Comparison of ENCODE assay signal across 11 cellular contexts in the genomic region with DNA sequence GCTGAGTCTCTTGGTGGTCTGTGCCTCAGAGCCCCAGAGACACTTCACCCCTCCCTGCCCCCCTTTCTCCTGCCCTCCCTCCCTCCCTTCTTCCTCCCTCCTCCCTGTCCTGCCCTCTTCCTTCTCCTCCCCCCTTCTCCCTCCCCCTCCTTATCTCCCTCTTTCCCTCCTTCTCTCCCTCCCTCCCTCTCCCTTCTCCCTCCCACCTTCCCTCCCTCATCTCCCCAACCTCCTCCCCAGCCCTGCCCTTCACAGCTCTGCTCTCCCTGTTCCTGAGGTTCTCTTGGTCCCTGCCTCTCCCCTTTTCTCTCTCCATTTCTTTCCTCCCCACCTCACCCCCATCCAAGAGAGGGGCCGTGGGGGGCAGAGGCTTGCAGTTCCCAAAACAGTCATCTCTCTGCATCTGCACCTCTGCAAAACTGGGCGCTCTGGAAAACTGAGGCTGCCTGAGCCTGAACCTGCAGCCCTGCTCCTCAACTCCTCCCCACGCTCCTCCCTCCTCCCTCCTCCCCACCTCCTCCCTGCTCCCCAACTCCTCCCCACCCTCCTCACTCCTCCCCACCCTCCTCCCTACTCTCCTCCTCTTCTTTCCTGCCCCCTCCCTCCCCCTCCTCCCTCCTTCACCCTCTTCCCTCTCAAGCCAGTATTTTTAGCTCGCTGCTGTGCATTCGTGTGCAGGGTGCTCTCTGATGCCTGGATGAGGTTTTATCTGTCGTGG.
A peak's percentile ranks its signal among the peaks of the same experiment; 100 is the strongest.
DNase-seq lines count a peak whose midpoint lies in the region; ATAC-seq and TF ChIP-seq lines count a peak whose summit lies in the region.
"Had no signal": no experiment of that assay in that cellular context is flagged by ENCODE, and none has a peak within 500 bp of the region (broad histone marks: within the 10 kb centered on the region; RNA-seq: fewer than 3 reads in every experiment).

No MANE protein-coding gene starts in this region.

- H3K9me2 ChIP-seq in SK-N-SH, result no peaks in the 10 kb centered on the region

- H3K9me3 ChIP-seq in SK-N-SH (no peaks in the 10 kb centered on the region), vagina (no peaks in the 10 kb centered on the region)

- H3K4me3 ChIP-seq in SK-N-SH (ENCODE audit: low read depth in 2 of 2, low read length in 1 of 2), result no peak overlapping the region
- peak overlapping the region; percentile 22 to 35 for H3K4me3 ChIP-seq in vagina

- WGBS in SK-N-SH (ENCODE audit: low lambda C conversion rate), result 70% methylated on average over 6 of the region's 6 CpGs

- H3K4me1 Mint-ChIP-seq in mesothelial cell of epicardium, result peaks cover 54% of the 10 kb centered on the region

- intact Hi-C loops in vagina (cut with DNase I), result no loop called here

- no peaks in the 10 kb centered on the region for H3F3A ChIP-seq in SK-N-SH (replicated peaks; ENCODE audit: insufficient read depth)

- no peaks in the 10 kb centered on the region for H3K36me3 Mint-ChIP-seq in mesothelial cell of epicardium

- H3K4me1 ChIP-seq in SK-N-SH (ENCODE audit: control insufficient read depth in 1 of 2, insufficient read depth in 2 of 2, low read depth in 1 of 2, low read length in 1 of 2) (peaks cover 0 to 23% of the 10 kb centered on the region in 2 experiments; a peak in 1 of 4 replicates), vagina (peaks cover 57% of the 10 kb centered on the region)

- no peak overlapping the region for H3K9ac ChIP-seq in SK-N-SH

- no peak for TF ChIP-seq POLR2A in vagina (IDR thresholded peaks at IDR 0.05)

- H3K79me2 ChIP-seq in SK-N-SH (ENCODE audit: insufficient read depth), result no peaks in the 10 kb centered on the region

- H3K4me3 Mint-ChIP-seq in mesothelial cell of epicardium, result no peak overlapping the region

- H3K27ac ChIP-seq in SK-N-SH (ENCODE audit: low read depth in 2 of 2, low read length in 1 of 2) (no peak overlapping the region), vagina (peak overlapping the region; percentile 96)

- no peak for DNase-seq in SK-N-SH
- DNase-seq in mesothelial cell of epicardium (ENCODE audit: low spot score in 2 of 2, unreplicated experiment in 2 of 2), result no peak
- DNase-seq in vagina (ENCODE audit: extremely low spot score in 2 of 2), result no peak
- DNase-seq in HEK293T (ENCODE audit: extremely low spot score), result no peak
- DNase-seq in NOMO-1 treated with DMSO at 0.1 percent for 48 hours (lab: John Stamatoyannopoulos, UW; ENCODE audit: unreplicated experiment), result no peak
- DNase-seq: 8988T; activated CD4-positive, alpha-beta T cell treated with anti-CD3 and anti-CD28 coated beads, Interleukin-2, amount 50 U/mL, for 1 hour; stimulated activated naive CD4-positive, alpha-beta T cell had no signal

- ATAC-seq in SK-N-SH treated with all-trans-retinoic acid at 6 μM for 48 hours (peak; percentile 12; the same call in 2 of the 3 replicates), esophagus mucosa (peak; percentile 39), HG03045 (IDR thresholded peaks at IDR 0.05; ENCODE audit: unreplicated experiment) (no peak)

- H3K9me3 Mint-ChIP-seq in mesothelial cell of epicardium, result no peaks in the 10 kb centered on the region

- TF ChIP-seq CTCF in SK-N-SH (IDR thresholded peaks at IDR 0.05) (no peak), mesothelial cell of epicardium (IDR thresholded peaks at IDR 0.05; ENCODE audit: unreplicated experiment) (no peak), vagina (IDR thresholded peaks at IDR 0.05) (no peak)

- CTCF ChIA-PET in SK-N-SH (lab: Yijun Ruan, JAX), result no interaction called here
- CTCF ChIA-PET in HEK293T (lab: Yijun Ruan, JAX), result no interaction called here

- no peaks in the 10 kb centered on the region for H3K27me3 Mint-ChIP-seq in mesothelial cell of epicardium (ENCODE audit: low read depth)

- H3K4me2 ChIP-seq in SK-N-SH, result no peak overlapping the region

- TF ChIP-seq EP300 in SK-N-SH (IDR thresholded peaks at IDR 0.05; ENCODE audit: borderline replicate concordance in 1 of 2, low read depth in 1 of 2, low read length in 1 of 2), result no peak

- peak overlapping the region; percentile 84 for H3K27ac Mint-ChIP-seq in mesothelial cell of epicardium

- no peak overlapping the region for H2AFZ ChIP-seq in SK-N-SH (ENCODE audit: low read depth)

- H3K27me3 ChIP-seq in SK-N-SH (ENCODE audit: insufficient read depth), result no peaks in the 10 kb centered on the region
- no peaks in the 10 kb centered on the region for H3K27me3 ChIP-seq in vagina

- no peaks in the 10 kb centered on the region for H3K36me3 ChIP-seq in SK-N-SH (replicated peaks in 1 of 2; ENCODE audit: control insufficient read depth in 1 of 2, insufficient read depth in 2 of 2, low read length in 1 of 2)
- no peaks in the 10 kb centered on the region for H3K36me3 ChIP-seq in vagina

- H4K20me1 ChIP-seq in SK-N-SH (ENCODE audit: insufficient read depth), result no peaks in the 10 kb centered on the region

- POLR2A ChIA-PET in SK-N-SH (lab: Yijun Ruan, JAX), result interaction anchor here (1.4 kb wide), 1 partner anchor 58 kb away, joined by 3 read pairs; no protein-coding TSS in a partner anchor
- POLR2A ChIA-PET in HEK293T (lab: Yijun Ruan, JAX), result interaction anchor here (1.7 kb wide), 1 partner anchor 11 kb away, joined by 4 read pairs; no protein-coding TSS in a partner anchor

- no peak for TF ChIP-seq RAD21 in SK-N-SH (IDR thresholded peaks at IDR 0.05; ENCODE audit: low read length)

TF ChIP-seq in SK-N-SH treated with all-trans-retinoic acid at 6 μM for 48 hours, 23 proteins besides CTCF, POLR2A, EP300 and RAD21:
- TF ChIP-seq BACH2 (CRISPR knock-in tag; IDR thresholded peaks at IDR 0.05; ENCODE audit: borderline replicate concordance) (no peak), ZNF70 (CRISPR knock-in tag; IDR thresholded peaks at IDR 0.05) (peak; percentile 91), ZFP3 (CRISPR knock-in tag; IDR thresholded peaks at IDR 0.05) (no peak), SNAI2 (CRISPR knock-in tag; IDR thresholded peaks at IDR 0.05) (no peak)
- TF ChIP-seq, protein P1, sequence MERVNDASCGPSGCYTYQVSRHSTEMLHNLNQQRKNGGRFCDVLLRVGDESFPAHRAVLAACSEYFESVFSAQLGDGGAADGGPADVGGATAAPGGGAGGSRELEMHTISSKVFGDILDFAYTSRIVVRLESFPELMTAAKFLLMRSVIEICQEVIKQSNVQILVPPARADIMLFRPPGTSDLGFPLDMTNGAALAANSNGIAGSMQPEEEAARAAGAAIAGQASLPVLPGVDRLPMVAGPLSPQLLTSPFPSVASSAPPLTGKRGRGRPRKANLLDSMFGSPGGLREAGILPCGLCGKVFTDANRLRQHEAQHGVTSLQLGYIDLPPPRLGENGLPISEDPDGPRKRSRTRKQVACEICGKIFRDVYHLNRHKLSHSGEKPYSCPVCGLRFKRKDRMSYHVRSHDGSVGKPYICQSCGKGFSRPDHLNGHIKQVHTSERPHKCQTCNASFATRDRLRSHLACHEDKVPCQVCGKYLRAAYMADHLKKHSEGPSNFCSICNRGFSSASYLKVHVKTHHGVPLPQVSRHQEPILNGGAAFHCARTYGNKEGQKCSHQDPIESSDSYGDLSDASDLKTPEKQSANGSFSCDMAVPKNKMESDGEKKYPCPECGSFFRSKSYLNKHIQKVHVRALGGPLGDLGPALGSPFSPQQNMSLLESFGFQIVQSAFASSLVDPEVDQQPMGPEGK (CRISPR knock-in tag; IDR thresholded peaks at IDR 0.05; ENCODE audit: borderline replicate concordance), result no peak

TF ChIP-seq in SK-N-SH, 30 proteins besides CTCF, POLR2A, EP300 and RAD21 (continues in another document):
- TF ChIP-seq, protein P2, sequence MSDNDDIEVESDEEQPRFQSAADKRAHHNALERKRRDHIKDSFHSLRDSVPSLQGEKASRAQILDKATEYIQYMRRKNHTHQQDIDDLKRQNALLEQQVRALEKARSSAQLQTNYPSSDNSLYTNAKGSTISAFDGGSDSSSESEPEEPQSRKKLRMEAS (IDR thresholded peaks at IDR 0.05; ENCODE audit: low read depth), result no peak
- TF ChIP-seq YY1 (IDR thresholded peaks at IDR 0.05; ENCODE audit: low read depth) (no peak), FOSL2 (IDR thresholded peaks at IDR 0.05; ENCODE audit: borderline replicate concordance, low read depth) (no peak)
- TF ChIP-seq, protein P3, sequence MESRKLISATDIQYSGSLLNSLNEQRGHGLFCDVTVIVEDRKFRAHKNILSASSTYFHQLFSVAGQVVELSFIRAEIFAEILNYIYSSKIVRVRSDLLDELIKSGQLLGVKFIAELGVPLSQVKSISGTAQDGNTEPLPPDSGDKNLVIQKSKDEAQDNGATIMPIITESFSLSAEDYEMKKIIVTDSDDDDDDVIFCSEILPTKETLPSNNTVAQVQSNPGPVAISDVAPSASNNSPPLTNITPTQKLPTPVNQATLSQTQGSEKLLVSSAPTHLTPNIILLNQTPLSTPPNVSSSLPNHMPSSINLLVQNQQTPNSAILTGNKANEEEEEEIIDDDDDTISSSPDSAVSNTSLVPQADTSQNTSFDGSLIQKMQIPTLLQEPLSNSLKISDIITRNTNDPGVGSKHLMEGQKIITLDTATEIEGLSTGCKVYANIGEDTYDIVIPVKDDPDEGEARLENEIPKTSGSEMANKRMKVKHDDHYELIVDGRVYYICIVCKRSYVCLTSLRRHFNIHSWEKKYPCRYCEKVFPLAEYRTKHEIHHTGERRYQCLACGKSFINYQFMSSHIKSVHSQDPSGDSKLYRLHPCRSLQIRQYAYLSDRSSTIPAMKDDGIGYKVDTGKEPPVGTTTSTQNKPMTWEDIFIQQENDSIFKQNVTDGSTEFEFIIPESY (IDR thresholded peaks at IDR 0.05; ENCODE audit: borderline replicate concordance, low read depth), result no peak

TF ChIP-seq in HEK293T, 16 proteins besides CTCF, POLR2A, EP300 and RAD21 (continues in another document):
- no peak for TF ChIP-seq LEF1 (IDR thresholded peaks at IDR 0.05; ENCODE audit: borderline replicate concordance)
- TF ChIP-seq, protein P4, sequence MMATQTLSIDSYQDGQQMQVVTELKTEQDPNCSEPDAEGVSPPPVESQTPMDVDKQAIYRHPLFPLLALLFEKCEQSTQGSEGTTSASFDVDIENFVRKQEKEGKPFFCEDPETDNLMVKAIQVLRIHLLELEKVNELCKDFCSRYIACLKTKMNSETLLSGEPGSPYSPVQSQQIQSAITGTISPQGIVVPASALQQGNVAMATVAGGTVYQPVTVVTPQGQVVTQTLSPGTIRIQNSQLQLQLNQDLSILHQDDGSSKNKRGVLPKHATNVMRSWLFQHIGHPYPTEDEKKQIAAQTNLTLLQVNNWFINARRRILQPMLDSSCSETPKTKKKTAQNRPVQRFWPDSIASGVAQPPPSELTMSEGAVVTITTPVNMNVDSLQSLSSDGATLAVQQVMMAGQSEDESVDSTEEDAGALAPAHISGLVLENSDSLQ (IDR thresholded peaks at IDR 0.05), result no peak
- no peak for TF ChIP-seq TARDBP (IDR thresholded peaks at IDR 0.05)
- TF ChIP-seq ELF4 (IDR thresholded peaks at IDR 0.05), result no peak
- TF ChIP-seq FOXK2 (IDR thresholded peaks at IDR 0.05), result no peak
- TF ChIP-seq BHLHE40 (IDR thresholded peaks at IDR 0.05; ENCODE audit: borderline replicate concordance), result no peak
- no peak for TF ChIP-seq SUZ12 (IDR thresholded peaks at IDR 0.05)
- no peak for TF ChIP-seq ARNT (IDR thresholded peaks at IDR 0.05)
- TF ChIP-seq L3MBTL2 (conservative IDR thresholded peaks at IDR 0.05), result no peak
- no peak for TF ChIP-seq ZNF384 (IDR thresholded peaks at IDR 0.05)
- TF ChIP-seq SP1 (IDR thresholded peaks at IDR 0.05), result no peak
- no peak for TF ChIP-seq CTBP1 (IDR thresholded peaks at IDR 0.05; ENCODE audit: borderline replicate concordance)
- no peak for TF ChIP-seq FOXA1 (IDR thresholded peaks at IDR 0.05)

Comparison
In these comparisons a context has a peak if more than half of its experiments do, and no peak if none do; other contexts are left out.
1. H3K4me3 ChIP-seq: peak in vagina (2 of 2); none in SK-N-SH (0 of 2).